9 cellular contexts compared by ENCODE assay signal in genomic region chr6:110101885-110102284, GRCh38.
A peak's percentile ranks its signal among the peaks of the same experiment; 100 is the strongest.
DNase-seq lines count a peak whose midpoint lies in the region; ATAC-seq and TF ChIP-seq lines count a peak whose summit lies in the region.
"Had no signal": no experiment of that assay in that cellular context is flagged by ENCODE, and none has a peak within 500 bp of the region (broad histone marks: within the 10 kb centered on the region; RNA-seq: fewer than 3 reads in every experiment).

No MANE protein-coding gene starts in this region.

- H2AFZ ChIP-seq in Karpas-422 (ENCODE audit: low read length): no peak overlapping the region
- H2AFZ ChIP-seq in mesenchymal stem cell (ENCODE audit: low read depth, low read length): no peak overlapping the region

- H2AK5ac ChIP-seq in mesenchymal stem cell (ENCODE audit: low read length, severe bottlenecking): no peak overlapping the region

- no peak overlapping the region for H2BK12ac ChIP-seq in mesenchymal stem cell (ENCODE audit: low read length in 2 of 2)

- H3K9me2 ChIP-seq in Karpas-422 (replicated peaks; ENCODE audit: insufficient read depth, low read length): no peaks in the 10 kb centered on the region

- no peak overlapping the region for H2BK5ac ChIP-seq in mesenchymal stem cell (ENCODE audit: low read depth, low read length, poor library complexity, severe bottlenecking)

- H3K14ac ChIP-seq in mesenchymal stem cell (ENCODE audit: low read length in 2 of 2): no peak overlapping the region

- POLR2A ChIA-PET in HEK293T (lab: Yijun Ruan, JAX): no interaction called here

- peak overlapping the region in 1 of 2 experiments; percentile 63 for H3K23ac ChIP-seq in mesenchymal stem cell (ENCODE audit: low read length in 2 of 2)

- H2BK15ac ChIP-seq in mesenchymal stem cell (ENCODE audit: low read depth, poor library complexity, severe bottlenecking): no peak overlapping the region

- no peaks in the 10 kb centered on the region for H3K79me1 ChIP-seq in mesenchymal stem cell (replicated peaks; ENCODE audit: low read length, poor library complexity, severe bottlenecking)

- no peaks in the 10 kb centered on the region for H3K79me2 ChIP-seq in Karpas-422 (ENCODE audit: low read length)

- no peak for TF ChIP-seq EP300 in gastroesophageal sphincter (IDR thresholded peaks at IDR 0.05)

- no peak overlapping the region for H4K91ac ChIP-seq in mesenchymal stem cell (ENCODE audit: low read length)

- H3K27me3 ChIP-seq in Karpas-422 (ENCODE audit: low read length): no peaks in the 10 kb centered on the region
- no peaks in the 10 kb centered on the region for H3K27me3 ChIP-seq in gastroesophageal sphincter
- no peaks in the 10 kb centered on the region for H3K27me3 ChIP-seq in mesenchymal stem cell (ENCODE audit: control insufficient read depth in 1 of 2, insufficient read depth in 1 of 2, low read length in 2 of 2)

- H3K4me3 ChIP-seq in GM12864 (ENCODE audit: low read depth, low read length) (no peak overlapping the region), Karpas-422 (ENCODE audit: low read length) (no peak overlapping the region), gastroesophageal sphincter (no peak overlapping the region), mesenchymal stem cell (ENCODE audit: insufficient read depth in 1 of 2, low read depth in 1 of 2, low read length in 2 of 2) (no peak overlapping the region)

- H3K4ac ChIP-seq in mesenchymal stem cell (ENCODE audit: low read depth in 1 of 2, low read length in 2 of 2): no peak overlapping the region

- TF ChIP-seq POLR2A in gastroesophageal sphincter (IDR thresholded peaks at IDR 0.05): no peak

- H3K36me3 ChIP-seq in Karpas-422 (ENCODE audit: insufficient read depth, low read length) (peaks cover 9% of the 10 kb centered on the region; the same call in 1 of the 2 replicates), gastroesophageal sphincter (peaks cover 0 to 60% of the 10 kb centered on the region in 2 donors), mesenchymal stem cell (ENCODE audit: control insufficient read depth in 1 of 2, insufficient read depth in 2 of 2, low read depth in 1 of 2, low read length in 2 of 2) (peaks cover 13 to 64% of the 10 kb centered on the region in 2 experiments)

- H3K9me3 ChIP-seq in Karpas-422 (ENCODE audit: low read length): no peaks in the 10 kb centered on the region
- no peaks in the 10 kb centered on the region for H3K9me3 ChIP-seq in gastroesophageal sphincter
- H3K9me3 ChIP-seq in mesenchymal stem cell (ENCODE audit: control insufficient read depth, low read length): no peaks in the 10 kb centered on the region

- peak; percentile 26 for DNase-seq in GM12864 (ENCODE audit: low read depth)
- peak; percentile 81 for DNase-seq in Karpas-422
- no peak for DNase-seq in HEK293T (ENCODE audit: extremely low spot score)
- DNase-seq in C1 segment of cervical spinal cord (lab: John Stamatoyannopoulos, UW): no peak
- DNase-seq in midbrain (lab: John Stamatoyannopoulos, UW): no peak
- no peak for DNase-seq in mesenchymal stem cell
- DNase-seq: NCI-H2029 had no signal

- no peak for TF ChIP-seq CTCF in GM12864 (IDR thresholded peaks at IDR 0.05; ENCODE audit: low read depth, low read length, missing control alignments)
- no peak for TF ChIP-seq CTCF in gastroesophageal sphincter (IDR thresholded peaks at IDR 0.05)

- peak; percentile 55 for ATAC-seq in GM21423 (IDR thresholded peaks at IDR 0.05; ENCODE audit: unreplicated experiment)
- ATAC-seq in gastroesophageal sphincter: peak; percentile 14

- WGBS in gastroesophageal sphincter (ENCODE audit: low coverage in 1 of 2), 2 donors: 56 to 67% methylated on average over 1 of the region's 1 CpG
- no CpG with 5 or more reads among the region's 1 CpG for WGBS in mesenchymal stem cell

- H3K4me1 ChIP-seq in Karpas-422 (ENCODE audit: low read length) (peaks cover 32% of the 10 kb centered on the region), gastroesophageal sphincter (peaks cover 0 to 8% (median 6%) of the 10 kb centered on the region in 3 donors), mesenchymal stem cell (ENCODE audit: control insufficient read depth, insufficient read depth, low read depth, low read length) (no peaks in the 10 kb centered on the region)

- H4K20me1 ChIP-seq in Karpas-422 (ENCODE audit: insufficient read depth, low read depth, low read length): no peaks in the 10 kb centered on the region

- peak overlapping the region; percentile 62 for H3K4me2 ChIP-seq in Karpas-422 (ENCODE audit: low read depth, low read length, poor library complexity, severe bottlenecking)
- H3K4me2 ChIP-seq in mesenchymal stem cell (ENCODE audit: low read length, poor library complexity, severe bottlenecking): no peak overlapping the region

- H2BK120ac ChIP-seq in mesenchymal stem cell (ENCODE audit: low read depth, low read length): no peak overlapping the region

- CTCF ChIA-PET in HEK293T (lab: Yijun Ruan, JAX): no interaction called here

- no peak overlapping the region for H4K8ac ChIP-seq in mesenchymal stem cell (ENCODE audit: low read length)

- H3K9ac ChIP-seq in Karpas-422 (ENCODE audit: low read length) (no peak overlapping the region), mesenchymal stem cell (ENCODE audit: low read length) (no peak overlapping the region)

- H3K18ac ChIP-seq in mesenchymal stem cell (ENCODE audit: low read depth in 1 of 2, low read length in 2 of 2): no peak overlapping the region

- H3K27ac ChIP-seq in Karpas-422 (ENCODE audit: low read length) (peak overlapping the region; percentile 65), gastroesophageal sphincter (no peak overlapping the region), mesenchymal stem cell (ENCODE audit: low read length, poor library complexity, severe bottlenecking) (no peak overlapping the region)

TF ChIP-seq in HEK293T, 16 proteins besides CTCF, POLR2A, EP300 and RAD21:
- TF ChIP-seq HDGF (IDR thresholded peaks at IDR 0.05; ENCODE audit: borderline replicate concordance): no peak
- TF ChIP-seq ARNT (IDR thresholded peaks at IDR 0.05): no peak
- no peak for TF ChIP-seq ZNF384 (IDR thresholded peaks at IDR 0.05)
- TF ChIP-seq PKNOX1 (IDR thresholded peaks at IDR 0.05): no peak
- TF ChIP-seq NFRKB (IDR thresholded peaks at IDR 0.05): no peak
- TF ChIP-seq SUZ12 (IDR thresholded peaks at IDR 0.05): no peak
- TF ChIP-seq FOXA1 (IDR thresholded peaks at IDR 0.05): no peak
- no peak for TF ChIP-seq SP1 (IDR thresholded peaks at IDR 0.05)
- no peak for TF ChIP-seq TARDBP (IDR thresholded peaks at IDR 0.05)
- TF ChIP-seq L3MBTL2 (conservative IDR thresholded peaks at IDR 0.05): no peak
- TF ChIP-seq BHLHE40 (IDR thresholded peaks at IDR 0.05; ENCODE audit: borderline replicate concordance): no peak
- TF ChIP-seq FOXM1 (IDR thresholded peaks at IDR 0.05; ENCODE audit: borderline replicate concordance): no peak
- no peak for TF ChIP-seq CTBP1 (IDR thresholded peaks at IDR 0.05; ENCODE audit: borderline replicate concordance)
- TF ChIP-seq FOXK2 (IDR thresholded peaks at IDR 0.05): no peak
- TF ChIP-seq LEF1 (IDR thresholded peaks at IDR 0.05; ENCODE audit: borderline replicate concordance): no peak
- TF ChIP-seq ELF4 (IDR thresholded peaks at IDR 0.05): no peak
TF ChIP-seq in HEK293T: peak in this region for 0.

Comparison
In these comparisons a context has a peak if more than half of its experiments do, and no peak if none do; other contexts are left out.
1. DNase-seq: peak in GM12864 (single experiment) and Karpas-422 (single experiment); none in HEK293T (single experiment), C1 segment of cervical spinal cord (0 of 14), midbrain (single experiment) and mesenchymal stem cell (single experiment).